ENCODE assay signal across 1 cellular context in the genomic region with DNA sequence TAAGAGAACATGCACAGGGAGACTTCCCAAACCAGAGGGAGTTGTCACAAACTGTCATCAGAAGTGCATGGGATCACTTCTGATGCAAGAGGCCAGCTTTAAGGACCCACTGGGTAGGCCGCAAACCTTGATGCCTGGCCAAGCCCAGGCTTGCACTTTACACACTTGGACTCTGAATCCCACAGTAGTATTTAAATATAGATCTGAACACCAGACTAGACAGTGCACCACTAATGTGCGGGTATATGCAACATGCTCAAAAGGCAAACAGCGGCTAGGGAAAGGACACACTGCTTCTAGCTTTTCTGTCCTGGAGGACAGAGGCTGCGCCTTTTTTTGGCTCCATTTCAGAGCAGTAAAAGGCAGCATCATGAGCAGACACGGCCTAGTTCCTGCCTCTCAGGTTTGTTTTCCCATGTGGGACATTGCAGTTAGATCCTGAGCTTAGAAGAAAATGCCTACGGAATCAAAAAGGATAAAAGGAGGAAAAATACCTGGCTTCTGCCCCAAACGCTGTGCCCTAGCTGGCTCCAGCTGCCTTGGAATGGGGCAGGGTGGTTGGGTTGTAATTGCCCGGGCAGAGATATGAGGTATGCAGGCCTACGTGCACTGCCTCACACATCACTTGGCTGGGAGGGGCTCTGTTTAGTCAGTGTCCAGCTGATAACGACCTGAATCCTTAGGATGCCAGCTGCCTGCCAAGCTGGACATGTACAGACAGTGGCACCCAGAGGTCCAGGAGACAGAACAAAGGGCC.
TF ChIP-seq lines count a peak whose summit lies in the region.

No MANE protein-coding gene starts in this region.

TF ChIP-seq in HepG2, 621 proteins besides CTCF, POLR2A, EP300 and RAD21 (continued from another document and continues in another):
- TF ChIP-seq, protein P1, sequence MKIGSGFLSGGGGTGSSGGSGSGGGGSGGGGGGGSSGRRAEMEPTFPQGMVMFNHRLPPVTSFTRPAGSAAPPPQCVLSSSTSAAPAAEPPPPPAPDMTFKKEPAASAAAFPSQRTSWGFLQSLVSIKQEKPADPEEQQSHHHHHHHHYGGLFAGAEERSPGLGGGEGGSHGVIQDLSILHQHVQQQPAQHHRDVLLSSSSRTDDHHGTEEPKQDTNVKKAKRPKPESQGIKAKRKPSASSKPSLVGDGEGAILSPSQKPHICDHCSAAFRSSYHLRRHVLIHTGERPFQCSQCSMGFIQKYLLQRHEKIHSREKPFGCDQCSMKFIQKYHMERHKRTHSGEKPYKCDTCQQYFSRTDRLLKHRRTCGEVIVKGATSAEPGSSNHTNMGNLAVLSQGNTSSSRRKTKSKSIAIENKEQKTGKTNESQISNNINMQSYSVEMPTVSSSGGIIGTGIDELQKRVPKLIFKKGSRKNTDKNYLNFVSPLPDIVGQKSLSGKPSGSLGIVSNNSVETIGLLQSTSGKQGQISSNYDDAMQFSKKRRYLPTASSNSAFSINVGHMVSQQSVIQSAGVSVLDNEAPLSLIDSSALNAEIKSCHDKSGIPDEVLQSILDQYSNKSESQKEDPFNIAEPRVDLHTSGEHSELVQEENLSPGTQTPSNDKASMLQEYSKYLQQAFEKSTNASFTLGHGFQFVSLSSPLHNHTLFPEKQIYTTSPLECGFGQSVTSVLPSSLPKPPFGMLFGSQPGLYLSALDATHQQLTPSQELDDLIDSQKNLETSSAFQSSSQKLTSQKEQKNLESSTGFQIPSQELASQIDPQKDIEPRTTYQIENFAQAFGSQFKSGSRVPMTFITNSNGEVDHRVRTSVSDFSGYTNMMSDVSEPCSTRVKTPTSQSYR (CRISPR knock-in tag; IDR thresholded peaks at IDR 0.05; ENCODE audit: borderline replicate concordance) = no peak; the same call in 1 of the 2 replicates
- TF ChIP-seq ISX (CRISPR knock-in tag; conservative IDR thresholded peaks at IDR 0.05) = peak; percentile 89; the same call in 1 of the 2 replicates
- TF ChIP-seq, protein P2, sequence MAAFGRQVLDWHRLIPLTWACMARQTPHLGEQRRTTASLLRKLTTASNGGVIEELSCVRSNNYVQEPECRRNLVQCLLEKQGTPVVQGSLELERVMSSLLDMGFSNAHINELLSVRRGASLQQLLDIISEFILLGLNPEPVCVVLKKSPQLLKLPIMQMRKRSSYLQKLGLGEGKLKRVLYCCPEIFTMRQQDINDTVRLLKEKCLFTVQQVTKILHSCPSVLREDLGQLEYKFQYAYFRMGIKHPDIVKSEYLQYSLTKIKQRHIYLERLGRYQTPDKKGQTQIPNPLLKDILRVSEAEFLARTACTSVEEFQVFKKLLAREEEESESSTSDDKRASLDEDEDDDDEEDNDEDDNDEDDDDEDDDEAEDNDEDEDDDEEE (CRISPR knock-in tag; IDR thresholded peaks at IDR 0.05) = peak; percentile 61; the same call in 1 of the 2 replicates
- no peak for TF ChIP-seq ZNF260 (CRISPR knock-in tag; IDR thresholded peaks at IDR 0.05; ENCODE audit: borderline replicate concordance, low read depth)
- no peak for TF ChIP-seq AGO1 (IDR thresholded peaks at IDR 0.05; ENCODE audit: low read depth, low read length, poor library complexity, severe bottlenecking)
- TF ChIP-seq AGO2 (optimal IDR thresholded peaks at IDR 0.05; ENCODE audit: low read depth, low read length) = no peak
- TF ChIP-seq MAFF (IDR thresholded peaks at IDR 0.05; ENCODE audit: low read depth, low read length) = peak; percentile 27; the same call in 1 of the 2 replicates
- TF ChIP-seq, protein P3, sequence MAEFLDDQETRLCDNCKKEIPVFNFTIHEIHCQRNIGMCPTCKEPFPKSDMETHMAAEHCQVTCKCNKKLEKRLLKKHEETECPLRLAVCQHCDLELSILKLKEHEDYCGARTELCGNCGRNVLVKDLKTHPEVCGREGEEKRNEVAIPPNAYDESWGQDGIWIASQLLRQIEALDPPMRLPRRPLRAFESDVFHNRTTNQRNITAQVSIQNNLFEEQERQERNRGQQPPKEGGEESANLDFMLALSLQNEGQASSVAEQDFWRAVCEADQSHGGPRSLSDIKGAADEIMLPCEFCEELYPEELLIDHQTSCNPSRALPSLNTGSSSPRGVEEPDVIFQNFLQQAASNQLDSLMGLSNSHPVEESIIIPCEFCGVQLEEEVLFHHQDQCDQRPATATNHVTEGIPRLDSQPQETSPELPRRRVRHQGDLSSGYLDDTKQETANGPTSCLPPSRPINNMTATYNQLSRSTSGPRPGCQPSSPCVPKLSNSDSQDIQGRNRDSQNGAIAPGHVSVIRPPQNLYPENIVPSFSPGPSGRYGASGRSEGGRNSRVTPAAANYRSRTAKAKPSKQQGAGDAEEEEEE (CRISPR knock-in tag; IDR thresholded peaks at IDR 0.05; ENCODE audit: borderline replicate concordance) = 0 out of 2 replicates have a peak, but pooled peaks have one; percentile 44
- no peak for TF ChIP-seq MATR3 (CRISPR knock-in tag; IDR thresholded peaks at IDR 0.05)
- no peak; the same call in 1 of the 2 replicates for TF ChIP-seq BORCS8-MEF2B (CRISPR knock-in tag; IDR thresholded peaks at IDR 0.05)
- TF ChIP-seq SNAPC5 (CRISPR knock-in tag; IDR thresholded peaks at IDR 0.05; ENCODE audit: borderline replicate concordance) = no peak
- TF ChIP-seq RELA (CRISPR knock-in tag; IDR thresholded peaks at IDR 0.05) = no peak
- peak; percentile 42; the same call in 1 of the 2 replicates for TF ChIP-seq SIX1 (CRISPR knock-in tag; IDR thresholded peaks at IDR 0.05; ENCODE audit: borderline replicate concordance)
- no peak for TF ChIP-seq ZNF841 (CRISPR knock-in tag; IDR thresholded peaks at IDR 0.05; ENCODE audit: borderline replicate concordance)
- TF ChIP-seq ZNF232 (CRISPR knock-in tag; IDR thresholded peaks at IDR 0.05; ENCODE audit: borderline replicate concordance) = peak; percentile 93; the same call in 1 of the 2 replicates
- TF ChIP-seq FOXA1 (IDR thresholded peaks at IDR 0.05) = no peak
- peak; percentile 48 for TF ChIP-seq FOXA1 (CRISPR knock-in tag; IDR thresholded peaks at IDR 0.05)
- no peak for TF ChIP-seq ZNF337 (CRISPR knock-in tag; IDR thresholded peaks at IDR 0.05; ENCODE audit: borderline replicate concordance, low read depth)
- TF ChIP-seq CHCHD3 (CRISPR knock-in tag; IDR thresholded peaks at IDR 0.05) = no peak
- TF ChIP-seq, protein P4, sequence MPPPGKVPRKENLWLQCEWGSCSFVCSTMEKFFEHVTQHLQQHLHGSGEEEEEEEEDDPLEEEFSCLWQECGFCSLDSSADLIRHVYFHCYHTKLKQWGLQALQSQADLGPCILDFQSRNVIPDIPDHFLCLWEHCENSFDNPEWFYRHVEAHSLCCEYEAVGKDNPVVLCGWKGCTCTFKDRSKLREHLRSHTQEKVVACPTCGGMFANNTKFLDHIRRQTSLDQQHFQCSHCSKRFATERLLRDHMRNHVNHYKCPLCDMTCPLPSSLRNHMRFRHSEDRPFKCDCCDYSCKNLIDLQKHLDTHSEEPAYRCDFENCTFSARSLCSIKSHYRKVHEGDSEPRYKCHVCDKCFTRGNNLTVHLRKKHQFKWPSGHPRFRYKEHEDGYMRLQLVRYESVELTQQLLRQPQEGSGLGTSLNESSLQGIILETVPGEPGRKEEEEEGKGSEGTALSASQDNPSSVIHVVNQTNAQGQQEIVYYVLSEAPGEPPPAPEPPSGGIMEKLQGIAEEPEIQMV (CRISPR knock-in tag; IDR thresholded peaks at IDR 0.05; ENCODE audit: low read depth) = no peak
- TF ChIP-seq, protein P5, sequence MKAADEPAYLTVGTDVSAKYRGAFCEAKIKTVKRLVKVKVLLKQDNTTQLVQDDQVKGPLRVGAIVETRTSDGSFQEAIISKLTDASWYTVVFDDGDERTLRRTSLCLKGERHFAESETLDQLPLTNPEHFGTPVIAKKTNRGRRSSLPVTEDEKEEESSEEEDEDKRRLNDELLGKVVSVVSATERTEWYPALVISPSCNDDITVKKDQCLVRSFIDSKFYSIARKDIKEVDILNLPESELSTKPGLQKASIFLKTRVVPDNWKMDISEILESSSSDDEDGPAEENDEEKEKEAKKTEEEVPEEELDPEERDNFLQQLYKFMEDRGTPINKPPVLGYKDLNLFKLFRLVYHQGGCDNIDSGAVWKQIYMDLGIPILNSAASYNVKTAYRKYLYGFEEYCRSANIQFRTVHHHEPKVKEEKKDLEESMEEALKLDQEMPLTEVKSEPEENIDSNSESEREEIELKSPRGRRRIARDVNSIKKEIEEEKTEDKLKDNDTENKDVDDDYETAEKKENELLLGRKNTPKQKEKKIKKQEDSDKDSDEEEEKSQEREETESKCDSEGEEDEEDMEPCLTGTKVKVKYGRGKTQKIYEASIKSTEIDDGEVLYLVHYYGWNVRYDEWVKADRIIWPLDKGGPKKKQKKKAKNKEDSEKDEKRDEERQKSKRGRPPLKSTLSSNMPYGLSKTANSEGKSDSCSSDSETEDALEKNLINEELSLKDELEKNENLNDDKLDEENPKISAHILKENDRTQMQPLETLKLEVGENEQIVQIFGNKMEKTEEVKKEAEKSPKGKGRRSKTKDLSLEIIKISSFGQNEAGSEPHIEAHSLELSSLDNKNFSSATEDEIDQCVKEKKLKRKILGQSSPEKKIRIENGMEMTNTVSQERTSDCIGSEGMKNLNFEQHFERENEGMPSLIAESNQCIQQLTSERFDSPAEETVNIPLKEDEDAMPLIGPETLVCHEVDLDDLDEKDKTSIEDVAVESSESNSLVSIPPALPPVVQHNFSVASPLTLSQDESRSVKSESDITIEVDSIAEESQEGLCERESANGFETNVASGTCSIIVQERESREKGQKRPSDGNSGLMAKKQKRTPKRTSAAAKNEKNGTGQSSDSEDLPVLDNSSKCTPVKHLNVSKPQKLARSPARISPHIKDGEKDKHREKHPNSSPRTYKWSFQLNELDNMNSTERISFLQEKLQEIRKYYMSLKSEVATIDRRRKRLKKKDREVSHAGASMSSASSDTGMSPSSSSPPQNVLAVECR (CRISPR knock-in tag; IDR thresholded peaks at IDR 0.05; ENCODE audit: borderline replicate concordance) = peak; percentile 72
- TF ChIP-seq DBP (CRISPR knock-in tag; IDR thresholded peaks at IDR 0.05; ENCODE audit: not compliant biosample characterization) = no peak
- peak; percentile 35; the same call in 1 of the 2 replicates for TF ChIP-seq ZNF224 (CRISPR knock-in tag; IDR thresholded peaks at IDR 0.05)
- TF ChIP-seq STAT6 (CRISPR knock-in tag; IDR thresholded peaks at IDR 0.05; ENCODE audit: borderline replicate concordance) = peak; percentile 38; the same call in 1 of the 2 replicates
- peak; percentile 47 for TF ChIP-seq ZNF883 (CRISPR knock-in tag; IDR thresholded peaks at IDR 0.05; ENCODE audit: not compliant biosample characterization)
- no peak for TF ChIP-seq ZNF17 (CRISPR knock-in tag; IDR thresholded peaks at IDR 0.05)
- no peak for TF ChIP-seq HNRNPK (IDR thresholded peaks at IDR 0.05; ENCODE audit: low read depth, low read length, poor library complexity, severe bottlenecking)
- TF ChIP-seq SRY (CRISPR knock-in tag; IDR thresholded peaks at IDR 0.05) = 0 out of 2 replicates have a peak, but pooled peaks have one; percentile 79
- no peak; the same call in 1 of the 2 replicates for TF ChIP-seq ZIK1 (CRISPR knock-in tag; IDR thresholded peaks at IDR 0.05; ENCODE audit: borderline replicate concordance, low read depth)
- no peak for TF ChIP-seq AHR (CRISPR knock-in tag; IDR thresholded peaks at IDR 0.05)
- TF ChIP-seq ZNF451 (CRISPR knock-in tag; IDR thresholded peaks at IDR 0.05) = no peak; the same call in none of the 2 replicates
- peak; percentile 52 for TF ChIP-seq CBX1 (IDR thresholded peaks at IDR 0.05; ENCODE audit: low read depth)
- no peak for TF ChIP-seq ZNF180 (CRISPR knock-in tag; IDR thresholded peaks at IDR 0.05; ENCODE audit: borderline replicate concordance, low read depth)
- TF ChIP-seq ZFP91 (CRISPR knock-in tag; IDR thresholded peaks at IDR 0.05; ENCODE audit: borderline replicate concordance) = peak; percentile 94
- no peak for TF ChIP-seq ZSCAN5A (CRISPR knock-in tag; IDR thresholded peaks at IDR 0.05; ENCODE audit: borderline replicate concordance)
- no peak for TF ChIP-seq MAZ (IDR thresholded peaks at IDR 0.05; ENCODE audit: borderline replicate concordance, low read depth, low read length)
- TF ChIP-seq MAZ (CRISPR knock-in tag; IDR thresholded peaks at IDR 0.05; ENCODE audit: low read depth) = no peak; the same call in 1 of the 2 replicates
